Comparison of ENCODE assay signal across 24 cellular contexts in genomic region chr2:232306741-232307305, GRCh38.
DNase-seq lines count a peak whose midpoint lies in the region; ATAC-seq, FAIRE-seq and TF ChIP-seq lines count a peak whose summit lies in the region.
"Had no signal": no experiment of that assay in that cellular context is flagged by ENCODE, and none has a peak within 500 bp of the region (broad histone marks: within the 10 kb centered on the region; RNA-seq: fewer than 3 reads in every experiment).

No MANE protein-coding gene starts in this region.

- no peak overlapping the region for H3K27ac ChIP-seq in CD4-positive, alpha-beta T cell (ENCODE audit: low read depth, low read length)
- no peak overlapping the region for H3K27ac ChIP-seq in kidney (ENCODE audit: low read depth in 2 of 2, low read length in 2 of 2)
- H3K27ac ChIP-seq: gastrocnemius medialis, hepatocyte, SK-N-MC had no signal

- FAIRE-seq in bronchial epithelial cell (lab: Jason Lieb, UNC), result peak; percentile 60
- no peak for FAIRE-seq in kidney (lab: Jason Lieb, UNC)
- FAIRE-seq: astrocyte, GM12891 had no signal

- H3K36me3 ChIP-seq in bronchial epithelial cell (ENCODE audit: control insufficient read depth, insufficient read depth, low read length), result no peaks in the 10 kb centered on the region
- no peaks in the 10 kb centered on the region for H3K36me3 ChIP-seq in kidney (ENCODE audit: control insufficient read depth in 1 of 2, insufficient read depth in 2 of 2, low read length in 2 of 2)

- no peak overlapping the region for H3K4me3 Mint-ChIP-seq in CD4-positive, alpha-beta T cell
- H3K4me3 Mint-ChIP-seq in T-cell (peak overlapping the region in 1 of 3 donors; percentile 52), osteocyte (ENCODE audit: unreplicated experiment) (no peak overlapping the region)
- H3K4me3 Mint-ChIP-seq: activated CD8-positive, alpha-beta memory T cell treated with anti-CD3 and anti-CD28 coated beads, Interleukin-2, amount 10 ng/mL, durations not matched to agents 7 days and 5 days; T-helper 1 cell treated with Interleukin-12 subunit alpha and Interleukin-12 subunit beta and Interleukin-4 antibody, amounts not matched to agents 30 μg/mL and 1 μg/mL, for 36 hours; type B pancreatic cell had no signal

- H3K4me3 ChIP-seq in bronchial epithelial cell (ENCODE audit: low read depth, low read length), result no peak overlapping the region
- no peak overlapping the region for H3K4me3 ChIP-seq in kidney (ENCODE audit: low read length in 2 of 2)
- H3K4me3 ChIP-seq: gastrocnemius medialis, hepatocyte, SK-N-MC, skin epidermis had no signal

- DNase-seq in CD4-positive, alpha-beta T cell, result no peak
- DNase-seq in T-cell (no peak), bronchial epithelial cell (ENCODE audit: low read depth) (no peak), osteocyte (ENCODE audit: extremely low spot score, unreplicated experiment) (no peak), NAMALWA (ENCODE audit: low spot score) (no peak), NCI-H146 (lab: John Stamatoyannopoulos, UW) (no peak), kidney (no peak)
- DNase-seq: activated CD4-positive, alpha-beta T cell treated with anti-CD3 and anti-CD28 coated beads for 1 hour; activated CD8-positive, alpha-beta memory T cell treated with anti-CD3 and anti-CD28 coated beads, Interleukin-2, amount 10 ng/mL, durations not matched to agents 7 days and 5 days; central memory CD4-positive, alpha-beta T cell; gastrocnemius medialis; GOT3; Karpas-422; NCI-H1436; occipital lobe; stimulated activated CD8-positive, alpha-beta memory T cell treated with anti-CD3 and anti-CD28 coated beads, Interleukin-4, amount 100 ng/mL, for 48 hours had no signal

- H3K27me3 Mint-ChIP-seq in CD4-positive, alpha-beta T cell, result no peaks in the 10 kb centered on the region
- H3K27me3 Mint-ChIP-seq in T-cell (no peaks in the 10 kb centered on the region), osteocyte (ENCODE audit: unreplicated experiment) (no peaks in the 10 kb centered on the region)
- H3K27me3 Mint-ChIP-seq: activated CD8-positive, alpha-beta memory T cell treated with anti-CD3 and anti-CD28 coated beads, Interleukin-2, amount 10 ng/mL, durations not matched to agents 7 days and 5 days; type B pancreatic cell had no signal

- intact Hi-C loops in CD4-positive, alpha-beta T cell (cut with DNase I, micrococcal nuclease), result loop anchor here in 1 of 2 experiments (5.0 kb wide), 1 partner anchor 170 kb away; no protein-coding TSS in a partner anchor
- intact Hi-C loops in kidney (cut with DNase I), result no loop called here

- H3K4me1 ChIP-seq in kidney (ENCODE audit: control insufficient read depth in 1 of 2, insufficient read depth in 1 of 2, low read depth in 1 of 2, low read length in 2 of 2), result no peaks in the 10 kb centered on the region
- H3K4me1 ChIP-seq: gastrocnemius medialis had no signal

- no peaks in the 10 kb centered on the region for H3K9me3 Mint-ChIP-seq in CD4-positive, alpha-beta T cell
- no peaks in the 10 kb centered on the region for H3K9me3 Mint-ChIP-seq in T-cell
- H3K9me3 Mint-ChIP-seq in osteocyte (ENCODE audit: unreplicated experiment), result peaks cover 7% of the 10 kb centered on the region

- no peaks in the 10 kb centered on the region for H3K27me3 ChIP-seq in CD4-positive, alpha-beta T cell (ENCODE audit: control insufficient read depth, insufficient read depth, low read length)
- H3K27me3 ChIP-seq in bronchial epithelial cell (ENCODE audit: control insufficient read depth, insufficient read depth, low read length), result no peaks in the 10 kb centered on the region
- H3K27me3 ChIP-seq: gastrocnemius medialis, hepatocyte had no signal

- H3K27ac Mint-ChIP-seq in CD4-positive, alpha-beta T cell, result peak overlapping the region; percentile 89
- H3K27ac Mint-ChIP-seq in T-cell (peak overlapping the region; percentile 75 to 95), osteocyte (ENCODE audit: unreplicated experiment) (peak overlapping the region; percentile 2)
- H3K27ac Mint-ChIP-seq: activated CD8-positive, alpha-beta memory T cell treated with anti-CD3 and anti-CD28 coated beads, Interleukin-2, amount 10 ng/mL, durations not matched to agents 7 days and 5 days; T-helper 1 cell treated with Interleukin-12 subunit alpha and Interleukin-12 subunit beta and Interleukin-4 antibody, amounts not matched to agents 30 μg/mL and 1 μg/mL, for 36 hours; type B pancreatic cell had no signal

- no peaks in the 10 kb centered on the region for H3K9me3 ChIP-seq in CD4-positive, alpha-beta T cell (ENCODE audit: control insufficient read depth, low read length)
- peaks cover 0 to 6% of the 10 kb centered on the region in 2 donors for H3K9me3 ChIP-seq in kidney (ENCODE audit: control insufficient read depth in 1 of 2, low read length in 2 of 2)
- H3K9me3 ChIP-seq: gastrocnemius medialis had no signal

- POLR2A ChIA-PET in CD4-positive, alpha-beta T cell (lab: Charles Lee), result interaction anchor here (0.9 to 2.0 kb wide), 2 partner anchors 8 to 16 kb away, joined by 3 to 12 read pairs; no protein-coding TSS in a partner anchor
- POLR2A ChIA-PET in T-cell (lab: Charles Lee), result no interaction called here

- ATAC-seq in CD4-positive, alpha-beta T cell (ENCODE audit: poor library complexity), result no peak
- ATAC-seq in T-cell (replicated peaks in 1 of 4), result no peak
- ATAC-seq: activated CD8-positive, alpha-beta memory T cell treated with anti-CD3 and anti-CD28 coated beads, Interleukin-2, amount 10 ng/mL, durations not matched to agents 7 days and 5 days; activated naive CD4-positive, alpha-beta T cell treated with anti-CD3 and anti-CD28 coated beads, Interleukin-2, amount 50 U/mL, for 72 hours; gastrocnemius medialis had no signal

- H3K4me1 Mint-ChIP-seq in CD4-positive, alpha-beta T cell (ENCODE audit: low read depth), result peaks cover 52% of the 10 kb centered on the region
- H3K4me1 Mint-ChIP-seq in T-cell (peaks cover 49 to 53% (median 52%) of the 10 kb centered on the region in 3 donors), osteocyte (ENCODE audit: unreplicated experiment) (no peaks in the 10 kb centered on the region)

- H3K36me3 Mint-ChIP-seq in CD4-positive, alpha-beta T cell (ENCODE audit: low read depth), result peaks cover 41% of the 10 kb centered on the region
- H3K36me3 Mint-ChIP-seq in T-cell, result peaks cover 29% of the 10 kb centered on the region
- H3K36me3 Mint-ChIP-seq in osteocyte (ENCODE audit: unreplicated experiment), result peaks cover 12% of the 10 kb centered on the region

- no peak for TF ChIP-seq CTCF in CD4-positive, alpha-beta T cell (IDR thresholded peaks at IDR 0.05)
- TF ChIP-seq CTCF in bronchial epithelial cell (IDR thresholded peaks at IDR 0.05; ENCODE audit: insufficient read depth, low read length, severe bottlenecking), result no peak
- no peak for TF ChIP-seq CTCF in osteocyte (IDR thresholded peaks at IDR 0.05)
- TF ChIP-seq CTCF in kidney (IDR thresholded peaks at IDR 0.05; ENCODE audit: borderline replicate concordance, extremely low read depth, insufficient read depth), result no peak

- no peak overlapping the region for H3K9ac ChIP-seq in kidney (ENCODE audit: low read length in 2 of 2)

- CTCF ChIA-PET in CD4-positive, alpha-beta T cell (lab: Charles Lee), result interaction anchor here (2.0 kb wide), 1 partner anchor 21 kb away, joined by 4 read pairs; no protein-coding TSS in a partner anchor
- CTCF ChIA-PET in T-cell (lab: Charles Lee), result interaction anchor here in 1 of 2 donors (0.6 to 2.2 kb wide), 6 partner anchors 9 to 378 kb away, joined by 3 to 8 read pairs (median 4); no protein-coding TSS in a partner anchor

Comparison
In these comparisons a context has a peak if more than half of its experiments do, and no peak if none do; other contexts are left out.
1. H3K27ac Mint-ChIP-seq: peak in every context shown above with its lines; median percentile 89 in CD4-positive, alpha-beta T cell; 85 in T-cell; 2 in osteocyte.